Comparison of ENCODE assay signal across 11 cellular contexts in genomic region chr15:52383100-52383588, GRCh38.
DNase-seq lines count a peak whose midpoint lies in the region; ATAC-seq and TF ChIP-seq lines count a peak whose summit lies in the region.
"Had no signal": no experiment of that assay in that cellular context is flagged by ENCODE, and none has a peak within 500 bp of the region (broad histone marks: within the 10 kb centered on the region; RNA-seq: fewer than 3 reads in every experiment).

No MANE protein-coding gene starts in this region.

- no peaks in the 10 kb centered on the region for H3K27me3 ChIP-seq in RWPE2 (ENCODE audit: insufficient read depth, poor library complexity, severe bottlenecking)

- no peaks in the 10 kb centered on the region for H3K9me3 ChIP-seq in RWPE2 (ENCODE audit: severe bottlenecking)

- no peak overlapping the region for H3K27ac ChIP-seq in RWPE2 (ENCODE audit: poor library complexity, severe bottlenecking)

- ATAC-seq in activated T-cell treated with anti-CD3 and anti-CD28 coated beads, Interleukin-2, amount 50 U/mL, for 4 hours: no peak
- ATAC-seq in HG02840 (IDR thresholded peaks at IDR 0.05; ENCODE audit: low FRiP score, unreplicated experiment) (peak; percentile 38), RWPE2 (ENCODE audit: low read depth) (peak; percentile 38; the same call in 1 of the 3 replicates), GM21390 (IDR thresholded peaks at IDR 0.05; ENCODE audit: unreplicated experiment) (no peak)
- peak; percentile 57 for ATAC-seq in stimulated activated naive CD8-positive, alpha-beta T cell treated with anti-CD3 and anti-CD28 coated beads, Interleukin-15, amount 100 ng/mL, for 72 hours

- no peaks in the 10 kb centered on the region for H3K4me1 ChIP-seq in RWPE2 (ENCODE audit: insufficient read depth, poor library complexity, severe bottlenecking)

- H3K4me3 Mint-ChIP-seq in activated T-cell treated with anti-CD3 and anti-CD28 coated beads, Interleukin-2, amount 50 U/mL, for 24 hours: no peak overlapping the region
- H3K4me3 Mint-ChIP-seq in activated T-cell treated with anti-CD3 and anti-CD28 coated beads, Interleukin-2, amount 50 U/mL, for 4 hours: no peak overlapping the region
- no peak overlapping the region for H3K4me3 Mint-ChIP-seq in stimulated activated naive CD8-positive, alpha-beta T cell treated with anti-CD3 and anti-CD28 coated beads, Interleukin-15, amount 100 ng/mL, for 72 hours
- H3K4me3 Mint-ChIP-seq in progenitor cell of endocrine pancreas (ENCODE audit: low read depth): no peak overlapping the region

- H3K9me3 Mint-ChIP-seq in activated T-cell treated with anti-CD3 and anti-CD28 coated beads, Interleukin-2, amount 50 U/mL, for 24 hours: no peaks in the 10 kb centered on the region
- no peaks in the 10 kb centered on the region for H3K9me3 Mint-ChIP-seq in activated T-cell treated with anti-CD3 and anti-CD28 coated beads, Interleukin-2, amount 50 U/mL, for 4 hours
- no peaks in the 10 kb centered on the region for H3K9me3 Mint-ChIP-seq in stimulated activated naive CD8-positive, alpha-beta T cell treated with anti-CD3 and anti-CD28 coated beads, Interleukin-15, amount 100 ng/mL, for 72 hours
- H3K9me3 Mint-ChIP-seq in progenitor cell of endocrine pancreas (ENCODE audit: low read depth): no peaks in the 10 kb centered on the region

- no peak overlapping the region for H3K4me3 ChIP-seq in RWPE2 (ENCODE audit: severe bottlenecking)

- TF ChIP-seq CTCF in RWPE2 (IDR thresholded peaks at IDR 0.05; ENCODE audit: poor library complexity, severe bottlenecking) (no peak), progenitor cell of endocrine pancreas (IDR thresholded peaks at IDR 0.05; ENCODE audit: unreplicated experiment) (no peak)

- peaks cover 20% of the 10 kb centered on the region; the same call in 1 of the 2 replicates for H3K36me3 ChIP-seq in RWPE2 (ENCODE audit: low read depth)

- H3K27ac Mint-ChIP-seq in activated T-cell treated with anti-CD3 and anti-CD28 coated beads, Interleukin-2, amount 50 U/mL, for 24 hours: peak overlapping the region; percentile 86
- H3K27ac Mint-ChIP-seq in stimulated activated naive CD8-positive, alpha-beta T cell treated with anti-CD3 and anti-CD28 coated beads, Interleukin-15, amount 100 ng/mL, for 72 hours: peak overlapping the region in 1 of 2 donors; percentile 71
- H3K27ac Mint-ChIP-seq in progenitor cell of endocrine pancreas: no peak overlapping the region

- no peak for DNase-seq in activated T-cell treated with anti-CD3 and anti-CD28 coated beads, Interleukin-2, amount 50 U/mL, for 24 hours
- no peak for DNase-seq in activated T-cell treated with anti-CD3 and anti-CD28 coated beads, Interleukin-2, amount 50 U/mL, for 4 hours
- DNase-seq in RWPE2 (ENCODE audit: low spot score): no peak
- no peak for DNase-seq in stimulated activated naive CD8-positive, alpha-beta T cell treated with anti-CD3 and anti-CD28 coated beads, Interleukin-15, amount 100 ng/mL, for 72 hours
- no peak for DNase-seq in progenitor cell of endocrine pancreas (ENCODE audit: low spot score, unreplicated experiment)
- no peak for DNase-seq in Ammon's horn (ENCODE audit: low spot score)
- DNase-seq: central memory CD4-positive, alpha-beta T cell; NCI-H2107; SHP77 had no signal

- H3K4me1 Mint-ChIP-seq in activated T-cell treated with anti-CD3 and anti-CD28 coated beads, Interleukin-2, amount 50 U/mL, for 24 hours (ENCODE audit: low read depth): peaks cover 43% of the 10 kb centered on the region
- peaks cover 22% of the 10 kb centered on the region for H3K4me1 Mint-ChIP-seq in activated T-cell treated with anti-CD3 and anti-CD28 coated beads, Interleukin-2, amount 50 U/mL, for 4 hours (ENCODE audit: low read depth)
- peaks cover 15% of the 10 kb centered on the region for H3K4me1 Mint-ChIP-seq in stimulated activated naive CD8-positive, alpha-beta T cell treated with anti-CD3 and anti-CD28 coated beads, Interleukin-15, amount 100 ng/mL, for 72 hours
- H3K4me1 Mint-ChIP-seq in progenitor cell of endocrine pancreas (ENCODE audit: low read depth): no peaks in the 10 kb centered on the region

- peaks cover 62% of the 10 kb centered on the region for H3K36me3 Mint-ChIP-seq in activated T-cell treated with anti-CD3 and anti-CD28 coated beads, Interleukin-2, amount 50 U/mL, for 24 hours (ENCODE audit: low read depth)
- peaks cover 28% of the 10 kb centered on the region for H3K36me3 Mint-ChIP-seq in activated T-cell treated with anti-CD3 and anti-CD28 coated beads, Interleukin-2, amount 50 U/mL, for 4 hours (ENCODE audit: insufficient read depth)
- H3K36me3 Mint-ChIP-seq in progenitor cell of endocrine pancreas (ENCODE audit: insufficient read depth): peaks cover 19% of the 10 kb centered on the region

- H3K27me3 Mint-ChIP-seq in activated T-cell treated with anti-CD3 and anti-CD28 coated beads, Interleukin-2, amount 50 U/mL, for 24 hours: no peaks in the 10 kb centered on the region
- H3K27me3 Mint-ChIP-seq in activated T-cell treated with anti-CD3 and anti-CD28 coated beads, Interleukin-2, amount 50 U/mL, for 4 hours (ENCODE audit: low read depth): no peaks in the 10 kb centered on the region
- no peaks in the 10 kb centered on the region for H3K27me3 Mint-ChIP-seq in stimulated activated naive CD8-positive, alpha-beta T cell treated with anti-CD3 and anti-CD28 coated beads, Interleukin-15, amount 100 ng/mL, for 72 hours
- H3K27me3 Mint-ChIP-seq in progenitor cell of endocrine pancreas: no peaks in the 10 kb centered on the region

Comparison
In these comparisons a context has a peak if more than half of its experiments do, and no peak if none do; other contexts are left out.
1. ATAC-seq: peak in HG02840 (single experiment), RWPE2 (single experiment) and stimulated activated naive CD8-positive, alpha-beta T cell treated with anti-CD3 and anti-CD28 coated beads, Interleukin-15, amount 100 ng/mL, for 72 hours (single experiment); none in activated T-cell treated with anti-CD3 and anti-CD28 coated beads, Interleukin-2, amount 50 U/mL, for 4 hours (0 of 2) and GM21390 (single experiment).